1 cellular context compared by ENCODE assay signal in the genomic region with DNA sequence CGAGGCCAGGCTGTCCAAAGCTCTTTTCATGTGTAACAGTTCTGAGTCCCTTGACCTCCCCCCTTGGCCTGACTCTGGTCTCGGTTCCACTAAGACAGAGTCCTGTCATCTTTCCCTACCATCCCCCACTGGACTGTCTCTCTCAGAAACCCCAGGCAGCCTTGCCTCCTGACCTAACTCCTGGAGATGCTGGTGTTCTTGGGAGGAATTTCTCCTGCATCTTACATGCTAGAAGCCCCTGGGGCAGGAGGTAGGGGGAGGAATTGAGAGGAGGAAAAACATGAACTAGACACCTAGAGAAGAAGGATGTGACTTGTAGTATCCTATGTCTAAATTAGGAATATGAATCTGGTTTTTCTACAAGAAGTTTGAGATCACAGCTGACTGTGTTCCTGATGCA.
TF ChIP-seq lines count a peak whose summit lies in the region.

No MANE protein-coding gene starts in this region.

TF ChIP-seq in GM12878, 131 proteins besides CTCF, POLR2A, EP300 and RAD21:
- TF ChIP-seq, protein P1, sequence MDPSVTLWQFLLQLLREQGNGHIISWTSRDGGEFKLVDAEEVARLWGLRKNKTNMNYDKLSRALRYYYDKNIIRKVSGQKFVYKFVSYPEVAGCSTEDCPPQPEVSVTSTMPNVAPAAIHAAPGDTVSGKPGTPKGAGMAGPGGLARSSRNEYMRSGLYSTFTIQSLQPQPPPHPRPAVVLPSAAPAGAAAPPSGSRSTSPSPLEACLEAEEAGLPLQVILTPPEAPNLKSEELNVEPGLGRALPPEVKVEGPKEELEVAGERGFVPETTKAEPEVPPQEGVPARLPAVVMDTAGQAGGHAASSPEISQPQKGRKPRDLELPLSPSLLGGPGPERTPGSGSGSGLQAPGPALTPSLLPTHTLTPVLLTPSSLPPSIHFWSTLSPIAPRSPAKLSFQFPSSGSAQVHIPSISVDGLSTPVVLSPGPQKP (IDR thresholded peaks at IDR 0.05; ENCODE audit: low read depth, low read length) = no peak
- TF ChIP-seq SIX5 (IDR thresholded peaks at IDR 0.05; ENCODE audit: low read depth, low read length, severe bottlenecking) (no peak), MTA3 (IDR thresholded peaks at IDR 0.05; ENCODE audit: borderline replicate concordance, low read length) (no peak), CHD2 (IDR thresholded peaks at IDR 0.05; ENCODE audit: borderline replicate concordance, low read depth, low read length) (no peak), HDAC2 (IDR thresholded peaks at IDR 0.05) (no peak)
- TF ChIP-seq, protein P2, sequence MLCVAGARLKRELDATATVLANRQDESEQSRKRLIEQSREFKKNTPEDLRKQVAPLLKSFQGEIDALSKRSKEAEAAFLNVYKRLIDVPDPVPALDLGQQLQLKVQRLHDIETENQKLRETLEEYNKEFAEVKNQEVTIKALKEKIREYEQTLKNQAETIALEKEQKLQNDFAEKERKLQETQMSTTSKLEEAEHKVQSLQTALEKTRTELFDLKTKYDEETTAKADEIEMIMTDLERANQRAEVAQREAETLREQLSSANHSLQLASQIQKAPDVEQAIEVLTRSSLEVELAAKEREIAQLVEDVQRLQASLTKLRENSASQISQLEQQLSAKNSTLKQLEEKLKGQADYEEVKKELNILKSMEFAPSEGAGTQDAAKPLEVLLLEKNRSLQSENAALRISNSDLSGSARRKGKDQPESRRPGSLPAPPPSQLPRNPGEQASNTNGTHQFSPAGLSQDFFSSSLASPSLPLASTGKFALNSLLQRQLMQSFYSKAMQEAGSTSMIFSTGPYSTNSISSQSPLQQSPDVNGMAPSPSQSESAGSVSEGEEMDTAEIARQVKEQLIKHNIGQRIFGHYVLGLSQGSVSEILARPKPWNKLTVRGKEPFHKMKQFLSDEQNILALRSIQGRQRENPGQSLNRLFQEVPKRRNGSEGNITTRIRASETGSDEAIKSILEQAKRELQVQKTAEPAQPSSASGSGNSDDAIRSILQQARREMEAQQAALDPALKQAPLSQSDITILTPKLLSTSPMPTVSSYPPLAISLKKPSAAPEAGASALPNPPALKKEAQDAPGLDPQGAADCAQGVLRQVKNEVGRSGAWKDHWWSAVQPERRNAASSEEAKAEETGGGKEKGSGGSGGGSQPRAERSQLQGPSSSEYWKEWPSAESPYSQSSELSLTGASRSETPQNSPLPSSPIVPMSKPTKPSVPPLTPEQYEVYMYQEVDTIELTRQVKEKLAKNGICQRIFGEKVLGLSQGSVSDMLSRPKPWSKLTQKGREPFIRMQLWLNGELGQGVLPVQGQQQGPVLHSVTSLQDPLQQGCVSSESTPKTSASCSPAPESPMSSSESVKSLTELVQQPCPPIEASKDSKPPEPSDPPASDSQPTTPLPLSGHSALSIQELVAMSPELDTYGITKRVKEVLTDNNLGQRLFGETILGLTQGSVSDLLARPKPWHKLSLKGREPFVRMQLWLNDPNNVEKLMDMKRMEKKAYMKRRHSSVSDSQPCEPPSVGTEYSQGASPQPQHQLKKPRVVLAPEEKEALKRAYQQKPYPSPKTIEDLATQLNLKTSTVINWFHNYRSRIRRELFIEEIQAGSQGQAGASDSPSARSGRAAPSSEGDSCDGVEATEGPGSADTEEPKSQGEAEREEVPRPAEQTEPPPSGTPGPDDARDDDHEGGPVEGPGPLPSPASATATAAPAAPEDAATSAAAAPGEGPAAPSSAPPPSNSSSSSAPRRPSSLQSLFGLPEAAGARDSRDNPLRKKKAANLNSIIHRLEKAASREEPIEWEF (IDR thresholded peaks at IDR 0.05; ENCODE audit: insufficient replicate concordance, low read depth, low read length) = no peak
